Comparison of ENCODE assay signal across 13 cellular contexts in genomic region chr9:5316406-5316805, GRCh38. TPM values are rescaled to one million over a fixed set of nuclear protein-coding genes. Genes with fewer than 3 reads are reported as not detected.
"Had no signal": no experiment of that assay in that cellular context is flagged by ENCODE, and none has a peak within 500 bp of the region (broad histone marks: within the 10 kb centered on the region; RNA-seq: fewer than 3 reads in every experiment).

No MANE protein-coding gene starts in this region.

RNA-seq across cellular contexts. Expression of gene RLN2, which starts 11.9 kb away (rescaled TPM):
- total RNA-seq: left lobe of liver, left ventricle myocardium superior, lower leg skin, mesenteric fat pad, mucosa of gallbladder had no signal
- polyA plus RNA-seq: liver had no signal

RNA-seq across cellular contexts. Expression of gene RLN1, which starts 23.3 kb away (rescaled TPM):
- total RNA-seq: hepatocyte, kidney epithelial cell, left lobe of liver, left ventricle myocardium inferior, lower lobe of right lung, lung microvascular endothelial cell, mesenteric fat pad, mucosa of gallbladder, myocyte had no signal
- polyA plus RNA-seq: liver, mammary epithelial cell had no signal
